In the genomic region with DNA sequence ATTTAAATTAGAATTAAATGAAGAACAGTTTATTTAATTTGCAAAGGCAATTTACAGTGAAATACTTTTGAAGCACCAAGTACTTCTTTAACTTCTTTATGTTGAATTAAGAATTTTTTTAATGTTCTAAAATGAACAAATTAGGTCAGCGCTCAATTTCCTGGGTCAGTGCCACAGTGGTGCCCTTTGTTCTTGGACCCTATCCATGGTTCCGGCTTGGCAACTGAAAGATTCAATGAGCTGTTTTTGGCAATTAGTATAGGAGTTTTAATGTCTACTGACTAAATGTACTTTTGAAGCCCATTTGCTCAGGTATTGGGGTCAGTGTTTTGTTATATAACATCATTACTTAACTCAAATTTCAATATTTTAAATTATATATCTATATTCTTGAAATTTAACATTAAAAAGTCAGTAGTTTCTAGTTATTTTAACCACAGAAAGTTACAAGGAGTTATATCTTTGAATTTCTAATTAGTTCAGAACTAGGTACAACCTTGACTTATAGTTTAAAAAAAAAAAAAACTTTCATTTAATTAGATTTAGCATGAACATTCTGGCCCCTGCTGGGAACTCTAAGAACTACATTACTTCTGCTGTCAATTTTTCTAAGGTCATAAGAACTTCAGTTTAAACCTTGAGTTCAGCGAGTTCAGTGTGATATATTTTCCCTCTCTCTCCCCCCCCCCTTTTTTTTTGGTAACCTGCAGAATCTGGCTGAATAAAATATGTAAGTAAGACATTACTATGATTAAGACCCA, we compare ENCODE assay signal across 8 cellular contexts. TPM values are rescaled to one million over a fixed set of nuclear protein-coding genes. Genes with fewer than 3 reads are reported as not detected.
DNase-seq lines count a peak whose midpoint lies in the region; ATAC-seq and TF ChIP-seq lines count a peak whose summit lies in the region.

No MANE protein-coding gene starts in this region.

- no peaks in the 10 kb centered on the region for H3K36me3 ChIP-seq in body of pancreas (replicated peaks in 1 of 2; ENCODE audit: insufficient read depth in 1 of 2, low read depth in 2 of 2)

- no peak for TF ChIP-seq POLR2A in body of pancreas (IDR thresholded peaks at IDR 0.05)

- CTCF ChIA-PET in AG04449 (lab: Yijun Ruan, JAX) = interaction anchor here (1.0 to 7.4 kb wide), 15 partner anchors 10 to 410 kb away, joined by 3 to 95 read pairs (median 9); a partner anchor contains a TSS

- no peaks in the 10 kb centered on the region for H3K27me3 ChIP-seq in body of pancreas

- intact Hi-C loops in body of pancreas (cut with DNase I) = no loop called here

- H3K4me1 ChIP-seq in body of pancreas = peaks cover 3% of the 10 kb centered on the region

- H3K9me3 ChIP-seq in body of pancreas = no peaks in the 10 kb centered on the region

- no peak overlapping the region for H3K27ac ChIP-seq in body of pancreas

- no peak overlapping the region for H3K4me3 ChIP-seq in AG04449 (ENCODE audit: low read depth, low read length)
- no peak overlapping the region for H3K4me3 ChIP-seq in body of pancreas

- TF ChIP-seq CTCF in AG04449 (IDR thresholded peaks at IDR 0.05; ENCODE audit: insufficient read depth, low read length, missing control alignments) (peak; percentile 34), body of pancreas (IDR thresholded peaks at IDR 0.05) (peak; percentile 14 to 74 (median 60))

- POLR2A ChIA-PET in AG04449 (lab: Yijun Ruan, JAX) = no interaction called here

- WGBS in body of pancreas, 2 donors = 15 to 22% methylated on average over 3 of the region's 3 CpGs

- ATAC-seq in HG03565 (IDR thresholded peaks at IDR 0.05; ENCODE audit: unreplicated experiment) (peak; percentile 60), body of pancreas (peak; percentile 83), HG02623 (IDR thresholded peaks at IDR 0.05; ENCODE audit: unreplicated experiment) (no peak)

- DNase-seq in AG04449 (ENCODE audit: low read depth, low spot score) = peak; percentile 9
- peak; percentile 25 for DNase-seq in GM04503 (ENCODE audit: low read depth)
- peak; percentile 47 for DNase-seq in NCI-H82 treated with DMSO at 0.1 percent for 48 hours (lab: John Stamatoyannopoulos, UW; ENCODE audit: unreplicated experiment)
- DNase-seq in body of pancreas = peak; percentile 62 to 77 (median 67)
- peak; percentile 83 for DNase-seq in left kidney (ENCODE audit: low read depth, low spot score)
- no peak for DNase-seq in NK-92 (lab: John Stamatoyannopoulos, UW; ENCODE audit: unreplicated experiment)

RNA-seq across cellular contexts. Expression of a gene that starts 7.6 kb away (rescaled TPM):
- total RNA-seq in body of pancreas = not detected
